ENCODE assay signal across 22 cellular contexts in genomic region chr1:184626076-184627011, GRCh38.
DNase-seq lines count a peak whose midpoint lies in the region; ATAC-seq and TF ChIP-seq lines count a peak whose summit lies in the region.
"Had no signal": no experiment of that assay in that cellular context is flagged by ENCODE, and none has a peak within 500 bp of the region (broad histone marks: within the 10 kb centered on the region; RNA-seq: fewer than 3 reads in every experiment).

No MANE protein-coding gene starts in this region.

- no peaks in the 10 kb centered on the region for H3K9me3 ChIP-seq in sigmoid colon
- H3K9me3 ChIP-seq in HAP-1: no peaks in the 10 kb centered on the region
- H3K9me3 ChIP-seq: SJSA1 had no signal

- WGBS in sigmoid colon, 2 donors: 58 to 78% methylated on average over 13 of the region's 13 CpGs

- intact Hi-C loops in sigmoid colon (cut with DNase I): no loop called here

- no peaks in the 10 kb centered on the region for H3K27me3 Mint-ChIP-seq in WTC11 (ENCODE audit: low read depth)
- H3K27me3 Mint-ChIP-seq: central memory CD8-positive, alpha-beta T cell; stimulated activated naive CD8-positive, alpha-beta T cell treated with anti-CD3 and anti-CD28 coated beads, Interleukin-15, Interleukin-2, amounts not matched to agents 100 ng/mL and 50 ng/mL, for 24 hours had no signal

- TF ChIP-seq POLR2A in sigmoid colon (IDR thresholded peaks at IDR 0.05): no peak

- peak; percentile 86 for DNase-seq in G401 (ENCODE audit: low spot score)
- no peak for DNase-seq in WTC11 (ENCODE audit: low spot score)
- DNase-seq in islet precursor cell: peak; percentile 49
- DNase-seq in sigmoid colon: peak; percentile 70
- no peak for DNase-seq in NCI-H69 (lab: John Stamatoyannopoulos, UW)
- DNase-seq in DMS53 (lab: John Stamatoyannopoulos, UW): no peak
- no peak for DNase-seq in AG20443 (ENCODE audit: low spot score)
- no peak for DNase-seq in HAP-1 (ENCODE audit: low spot score in 2 of 2)
- DNase-seq: activated CD4-positive, alpha-beta T cell treated with anti-CD3 and anti-CD28 coated beads for 1 hour; activated gamma-delta T cell; amniotic stem cell; COR-L47; effector memory CD8-positive, alpha-beta T cell; hypothalamus; NCI-H1092; NCI-H2081 treated with DMSO at 0.1 percent for 48 hours; NCI-H524 treated with DMSO at 0.1 percent for 48 hours; stimulated activated CD4-positive, alpha-beta T cell treated with anti-CD3 and anti-CD28 coated beads, Interleukin-12 subunit alpha, Interleukin-12 subunit beta, amount 100 ng/mL, for 4 hours had no signal

- peaks cover 9% of the 10 kb centered on the region for H3K4me1 Mint-ChIP-seq in WTC11
- H3K4me1 Mint-ChIP-seq: central memory CD8-positive, alpha-beta T cell had no signal

- no peaks in the 10 kb centered on the region for H3K36me3 Mint-ChIP-seq in WTC11

- no peaks in the 10 kb centered on the region for H3K36me3 ChIP-seq in sigmoid colon
- H3K36me3 ChIP-seq in HAP-1 (replicated peaks): no peaks in the 10 kb centered on the region
- H3K36me3 ChIP-seq: SJSA1 had no signal

- no peak for TF ChIP-seq CTCF in WTC11 (IDR thresholded peaks at IDR 0.05)
- TF ChIP-seq CTCF in sigmoid colon (IDR thresholded peaks at IDR 0.05): no peak

- TF ChIP-seq EP300 in sigmoid colon (IDR thresholded peaks at IDR 0.05): no peak

- peak overlapping the region; percentile 71 to 91 (median 90) for H3K27ac ChIP-seq in sigmoid colon
- H3K27ac ChIP-seq: parathyroid adenoma, SJSA1 had no signal

- POLR2A ChIA-PET in WTC11 (lab: Charles Lee): interaction anchor here (1.1 kb wide), 1 partner anchor 513 kb away, joined by 4 read pairs; no protein-coding TSS in a partner anchor

- no peak overlapping the region for H3K4me3 Mint-ChIP-seq in WTC11
- H3K4me3 Mint-ChIP-seq: central memory CD8-positive, alpha-beta T cell; effector memory CD8-positive, alpha-beta T cell; stimulated activated naive CD8-positive, alpha-beta T cell treated with anti-CD3 and anti-CD28 coated beads, Interleukin-15, Interleukin-2, amounts not matched to agents 100 ng/mL and 50 ng/mL, for 24 hours had no signal

- peaks cover 0 to 78% (median 45%) of the 10 kb centered on the region in 4 donors for H3K4me1 ChIP-seq in sigmoid colon
- H3K4me1 ChIP-seq in HAP-1: no peaks in the 10 kb centered on the region
- H3K4me1 ChIP-seq: parathyroid adenoma, SJSA1 had no signal

- H3K27me3 ChIP-seq in sigmoid colon (no peaks in the 10 kb centered on the region), HAP-1 (ENCODE audit: low read depth) (no peaks in the 10 kb centered on the region)
- H3K27me3 ChIP-seq: SJSA1 had no signal

- no peak for ATAC-seq in WTC11
- ATAC-seq: effector memory CD8-positive, alpha-beta T cell had no signal

- in situ Hi-C loops in G401 (cut with HindIII; ENCODE audit: low sequenced_read_pairs): no loop called here
- in situ Hi-C loops in HAP-1 (cut with MboI; ENCODE audit: low sequenced_read_pairs): no loop called here

- H3K9me3 Mint-ChIP-seq in WTC11: no peaks in the 10 kb centered on the region
- H3K9me3 Mint-ChIP-seq: central memory CD8-positive, alpha-beta T cell; effector memory CD8-positive, alpha-beta T cell; stimulated activated naive CD8-positive, alpha-beta T cell treated with anti-CD3 and anti-CD28 coated beads, Interleukin-15, Interleukin-2, amounts not matched to agents 100 ng/mL and 50 ng/mL, for 24 hours had no signal

- H3K27ac Mint-ChIP-seq in WTC11: peak overlapping the region; percentile 20
- H3K27ac Mint-ChIP-seq: stimulated activated naive CD8-positive, alpha-beta T cell treated with anti-CD3 and anti-CD28 coated beads, Interleukin-15, Interleukin-2, amounts not matched to agents 100 ng/mL and 50 ng/mL, for 24 hours had no signal

- H3K4me3 ChIP-seq in sigmoid colon: no peak overlapping the region
- H3K4me3 ChIP-seq in HAP-1: no peak overlapping the region
- H3K4me3 ChIP-seq: SJSA1 had no signal

- CTCF ChIA-PET in WTC11 (lab: Charles Lee): interaction anchor here (1.2 to 1.9 kb wide), 2 partner anchors 38 to 128 kb away, joined by 3 to 12 read pairs; no protein-coding TSS in a partner anchor

TF ChIP-seq in WTC11, 78 proteins besides CTCF, POLR2A, EP300 and RAD21:
- TF ChIP-seq, protein P1, sequence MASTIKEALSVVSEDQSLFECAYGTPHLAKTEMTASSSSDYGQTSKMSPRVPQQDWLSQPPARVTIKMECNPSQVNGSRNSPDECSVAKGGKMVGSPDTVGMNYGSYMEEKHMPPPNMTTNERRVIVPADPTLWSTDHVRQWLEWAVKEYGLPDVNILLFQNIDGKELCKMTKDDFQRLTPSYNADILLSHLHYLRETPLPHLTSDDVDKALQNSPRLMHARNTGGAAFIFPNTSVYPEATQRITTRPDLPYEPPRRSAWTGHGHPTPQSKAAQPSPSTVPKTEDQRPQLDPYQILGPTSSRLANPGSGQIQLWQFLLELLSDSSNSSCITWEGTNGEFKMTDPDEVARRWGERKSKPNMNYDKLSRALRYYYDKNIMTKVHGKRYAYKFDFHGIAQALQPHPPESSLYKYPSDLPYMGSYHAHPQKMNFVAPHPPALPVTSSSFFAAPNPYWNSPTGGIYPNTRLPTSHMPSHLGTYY (CRISPR knock-in tag; IDR thresholded peaks at IDR 0.05): no peak
- TF ChIP-seq MAX (CRISPR knock-in tag; IDR thresholded peaks at IDR 0.05): no peak
- TF ChIP-seq, protein P2, sequence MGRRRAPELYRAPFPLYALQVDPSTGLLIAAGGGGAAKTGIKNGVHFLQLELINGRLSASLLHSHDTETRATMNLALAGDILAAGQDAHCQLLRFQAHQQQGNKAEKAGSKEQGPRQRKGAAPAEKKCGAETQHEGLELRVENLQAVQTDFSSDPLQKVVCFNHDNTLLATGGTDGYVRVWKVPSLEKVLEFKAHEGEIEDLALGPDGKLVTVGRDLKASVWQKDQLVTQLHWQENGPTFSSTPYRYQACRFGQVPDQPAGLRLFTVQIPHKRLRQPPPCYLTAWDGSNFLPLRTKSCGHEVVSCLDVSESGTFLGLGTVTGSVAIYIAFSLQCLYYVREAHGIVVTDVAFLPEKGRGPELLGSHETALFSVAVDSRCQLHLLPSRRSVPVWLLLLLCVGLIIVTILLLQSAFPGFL (CRISPR knock-in tag; IDR thresholded peaks at IDR 0.05; ENCODE audit: borderline replicate concordance): no peak
- no peak for TF ChIP-seq IRF2 (CRISPR knock-in tag; IDR thresholded peaks at IDR 0.05; ENCODE audit: borderline replicate concordance, low read depth)
- no peak for TF ChIP-seq NR2C2 (CRISPR knock-in tag; IDR thresholded peaks at IDR 0.05)
- no peak for TF ChIP-seq ATF6 (CRISPR knock-in tag; IDR thresholded peaks at IDR 0.05)
- TF ChIP-seq, protein P3, sequence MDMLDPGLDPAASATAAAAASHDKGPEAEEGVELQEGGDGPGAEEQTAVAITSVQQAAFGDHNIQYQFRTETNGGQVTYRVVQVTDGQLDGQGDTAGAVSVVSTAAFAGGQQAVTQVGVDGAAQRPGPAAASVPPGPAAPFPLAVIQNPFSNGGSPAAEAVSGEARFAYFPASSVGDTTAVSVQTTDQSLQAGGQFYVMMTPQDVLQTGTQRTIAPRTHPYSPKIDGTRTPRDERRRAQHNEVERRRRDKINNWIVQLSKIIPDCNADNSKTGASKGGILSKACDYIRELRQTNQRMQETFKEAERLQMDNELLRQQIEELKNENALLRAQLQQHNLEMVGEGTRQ (CRISPR knock-in tag; IDR thresholded peaks at IDR 0.05): no peak

Comparison
In these comparisons a context has a peak if more than half of its experiments do, and no peak if none do; other contexts are left out.
1. DNase-seq: peak in G401 (single experiment), islet precursor cell (single experiment) and sigmoid colon (single experiment); none in WTC11 (single experiment), NCI-H69 (single experiment), DMS53 (single experiment), AG20443 (single experiment) and HAP-1 (0 of 2).